In genomic region chr16:71467810-71468209, GRCh38 we compare ENCODE assay signal across 1 cellular context.
TF ChIP-seq lines count a peak whose summit lies in the region.

No MANE protein-coding gene starts in this region.

TF ChIP-seq in HepG2, 621 proteins besides CTCF, POLR2A, EP300 and RAD21 (continued from another document and continues in another):
- no peak for TF ChIP-seq ZNF770 (CRISPR knock-in tag; IDR thresholded peaks at IDR 0.05)
- no peak for TF ChIP-seq MLLT10 (CRISPR knock-in tag; IDR thresholded peaks at IDR 0.05)
- TF ChIP-seq ZNF570 (CRISPR knock-in tag; IDR thresholded peaks at IDR 0.05; ENCODE audit: borderline replicate concordance), result peak; percentile 97
- no peak for TF ChIP-seq ZFP91 (CRISPR knock-in tag; IDR thresholded peaks at IDR 0.05; ENCODE audit: borderline replicate concordance)
- TF ChIP-seq KDM4B (CRISPR knock-in tag; IDR thresholded peaks at IDR 0.05), result peak; percentile 92; the same call in 1 of the 2 replicates
- TF ChIP-seq SOX5 (CRISPR knock-in tag; IDR thresholded peaks at IDR 0.05; ENCODE audit: borderline replicate concordance), result peak; percentile 66; the same call in 1 of the 2 replicates
- peak; percentile 97 for TF ChIP-seq BORCS8-MEF2B (CRISPR knock-in tag; IDR thresholded peaks at IDR 0.05)
- TF ChIP-seq ZSCAN25 (CRISPR knock-in tag; IDR thresholded peaks at IDR 0.05), result peak; percentile 84; the same call in 1 of the 2 replicates
- peak; percentile 95 for TF ChIP-seq ZNF75D (CRISPR knock-in tag; IDR thresholded peaks at IDR 0.05; ENCODE audit: borderline replicate concordance)
- TF ChIP-seq THAP7 (CRISPR knock-in tag; IDR thresholded peaks at IDR 0.05), result 0 out of 2 replicates have a peak, but pooled peaks have one; percentile 45
- TF ChIP-seq ZNF879 (CRISPR knock-in tag; IDR thresholded peaks at IDR 0.05), result peak; percentile 95
- TF ChIP-seq MYPOP (CRISPR knock-in tag; IDR thresholded peaks at IDR 0.05), result peak; percentile 72; the same call in 1 of the 2 replicates
- no peak for TF ChIP-seq SUZ12 (IDR thresholded peaks at IDR 0.05; ENCODE audit: low read depth, low read length)
- peak; percentile 86 for TF ChIP-seq ZNF792 (CRISPR knock-in tag; IDR thresholded peaks at IDR 0.05)
- no peak for TF ChIP-seq ZNF576 (CRISPR knock-in tag; IDR thresholded peaks at IDR 0.05)
- peak; percentile 65 for TF ChIP-seq GATAD2A (CRISPR knock-in tag; IDR thresholded peaks at IDR 0.05)
- peak; percentile 90; the same call in 1 of the 2 replicates for TF ChIP-seq ZNF329 (CRISPR knock-in tag; IDR thresholded peaks at IDR 0.05; ENCODE audit: low read depth)
- TF ChIP-seq MAFK (conservative IDR thresholded peaks at IDR 0.05 in 1 of 2, IDR thresholded peaks at IDR 0.05 in 1 of 2; ENCODE audit: low read length in 2 of 2), result no peak
- no peak for TF ChIP-seq TARDBP (CRISPR knock-in tag; IDR thresholded peaks at IDR 0.05)
- no peak for TF ChIP-seq TCF12 (IDR thresholded peaks at IDR 0.05)
- TF ChIP-seq TCF12 (CRISPR knock-in tag; IDR thresholded peaks at IDR 0.05), result no peak
- TF ChIP-seq CREBL2 (CRISPR knock-in tag; IDR thresholded peaks at IDR 0.05; ENCODE audit: borderline replicate concordance), result no peak
- TF ChIP-seq SRSF1 (optimal IDR thresholded peaks at IDR 0.05; ENCODE audit: low read depth, low read length), result peak; percentile 90
- peak; percentile 99 for TF ChIP-seq NKX3-1 (CRISPR knock-in tag; IDR thresholded peaks at IDR 0.05)
- 0 out of 2 replicates have a peak, but pooled peaks have one; percentile 60 for TF ChIP-seq ZNF543 (CRISPR knock-in tag; IDR thresholded peaks at IDR 0.05)
- TF ChIP-seq IRF9 (CRISPR knock-in tag; IDR thresholded peaks at IDR 0.05; ENCODE audit: borderline replicate concordance), result peak; percentile 92
- TF ChIP-seq LCORL (IDR thresholded peaks at IDR 0.05), result no peak
- no peak for TF ChIP-seq LCORL (CRISPR knock-in tag; IDR thresholded peaks at IDR 0.05)
- peak; percentile 94 for TF ChIP-seq IKZF5 (CRISPR knock-in tag; IDR thresholded peaks at IDR 0.05)
- no peak for TF ChIP-seq REXO4 (CRISPR knock-in tag; IDR thresholded peaks at IDR 0.05; ENCODE audit: borderline replicate concordance)
- no peak for TF ChIP-seq SKI (IDR thresholded peaks at IDR 0.05; ENCODE audit: partially characterized antibody)
- TF ChIP-seq ZNF101 (CRISPR knock-in tag; IDR thresholded peaks at IDR 0.05; ENCODE audit: borderline replicate concordance, low read depth), result peak; percentile 96; the same call in 1 of the 2 replicates
- TF ChIP-seq RORA (CRISPR knock-in tag; IDR thresholded peaks at IDR 0.05), result no peak
- peak; percentile 78; the same call in 1 of the 2 replicates for TF ChIP-seq TMF1 (CRISPR knock-in tag; IDR thresholded peaks at IDR 0.05; ENCODE audit: low read depth)
- peak; percentile 80 for TF ChIP-seq ISL2 (CRISPR knock-in tag; IDR thresholded peaks at IDR 0.05)
- TF ChIP-seq NR0B2 (CRISPR knock-in tag; IDR thresholded peaks at IDR 0.05), result no peak
- peak; percentile 67; the same call in 1 of the 2 replicates for TF ChIP-seq ZNF484 (CRISPR knock-in tag; IDR thresholded peaks at IDR 0.05; ENCODE audit: borderline replicate concordance, low read depth)
- peak; percentile 51 for TF ChIP-seq ZMYM4 (CRISPR knock-in tag; IDR thresholded peaks at IDR 0.05)
- peak; percentile 92 for TF ChIP-seq TEAD2 (CRISPR knock-in tag; IDR thresholded peaks at IDR 0.05)
- peak; percentile 97 for TF ChIP-seq TSC22D2 (CRISPR knock-in tag; IDR thresholded peaks at IDR 0.05; ENCODE audit: borderline replicate concordance)
- peak; percentile 90 for TF ChIP-seq ZNF547 (CRISPR knock-in tag; IDR thresholded peaks at IDR 0.05)
- TF ChIP-seq CREB1 (IDR thresholded peaks at IDR 0.05), result no peak
- TF ChIP-seq CREB1 (CRISPR knock-in tag; IDR thresholded peaks at IDR 0.05), result peak; percentile 42; the same call in 1 of the 2 replicates
- TF ChIP-seq ZNF17 (CRISPR knock-in tag; IDR thresholded peaks at IDR 0.05), result 0 out of 2 replicates have a peak, but pooled peaks have one; percentile 79
- no peak for TF ChIP-seq SETDB1 (CRISPR knock-in tag; IDR thresholded peaks at IDR 0.05; ENCODE audit: borderline replicate concordance)
- peak; percentile 92 for TF ChIP-seq ZSCAN31 (CRISPR knock-in tag; IDR thresholded peaks at IDR 0.05; ENCODE audit: low read depth)
- TF ChIP-seq ZNF253 (CRISPR knock-in tag; IDR thresholded peaks at IDR 0.05; ENCODE audit: borderline replicate concordance), result peak; percentile 90; the same call in 1 of the 2 replicates
- no peak for TF ChIP-seq RCOR2 (CRISPR knock-in tag; IDR thresholded peaks at IDR 0.05)
- no peak for TF ChIP-seq RBM39 (IDR thresholded peaks at IDR 0.05; ENCODE audit: low read depth, low read length, poor library complexity, severe bottlenecking)
- TF ChIP-seq ZNF646 (CRISPR knock-in tag; IDR thresholded peaks at IDR 0.05), result 0 out of 2 replicates have a peak, but pooled peaks have one; percentile 24
- TF ChIP-seq FOXP1 (IDR thresholded peaks at IDR 0.05), result no peak
- TF ChIP-seq FOXP1 (CRISPR knock-in tag; IDR thresholded peaks at IDR 0.05), result peak; percentile 35; the same call in 1 of the 2 replicates
- no peak; the same call in 1 of the 2 replicates for TF ChIP-seq THAP8 (CRISPR knock-in tag; IDR thresholded peaks at IDR 0.05; ENCODE audit: borderline replicate concordance)
